ENCODE assay signal across 9 cellular contexts in the genomic region with DNA sequence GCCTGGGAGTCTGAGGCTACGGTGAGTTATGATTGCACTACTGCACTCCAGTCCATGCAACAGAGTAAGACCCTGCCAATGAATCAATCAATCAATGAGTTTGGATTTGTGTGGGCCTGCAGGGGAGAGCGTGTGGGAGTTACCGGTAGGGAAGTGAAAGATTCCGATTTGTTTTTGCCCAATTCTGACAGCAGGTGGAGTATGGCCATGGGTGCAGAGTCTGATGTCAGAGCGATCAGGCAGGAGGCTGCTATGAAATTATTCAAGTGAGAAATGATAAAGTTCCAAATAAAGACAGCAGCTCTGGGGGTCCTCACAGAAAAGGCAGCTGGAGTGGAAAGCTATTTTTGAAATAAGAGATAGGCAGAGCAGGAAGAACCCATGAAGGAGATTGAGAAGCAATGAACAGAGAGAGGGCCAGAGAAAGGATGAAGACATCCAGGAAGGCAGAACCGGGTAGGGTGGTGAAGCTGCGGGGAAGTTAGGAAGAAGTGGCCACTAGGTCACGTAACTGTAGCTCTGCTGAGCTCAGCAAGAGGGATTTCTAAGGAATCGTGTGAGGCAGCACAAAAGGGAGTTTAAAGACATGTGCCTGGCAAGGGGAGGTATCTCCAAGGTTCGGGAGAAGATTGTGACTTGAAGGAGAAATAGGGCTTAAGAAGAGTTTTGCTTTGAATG.
DNase-seq lines count a peak whose midpoint lies in the region; ATAC-seq, FAIRE-seq and TF ChIP-seq lines count a peak whose summit lies in the region.
"Had no signal": no experiment of that assay in that cellular context is flagged by ENCODE, and none has a peak within 500 bp of the region (broad histone marks: within the 10 kb centered on the region; RNA-seq: fewer than 3 reads in every experiment).

No MANE protein-coding gene starts in this region.

- CTCF ChIA-PET in AG04450 (lab: Charles Lee) (interaction anchor here (0.7 to 1.9 kb wide), 3 partner anchors 50 to 157 kb away, joined by 3 to 9 read pairs (median 6); no protein-coding TSS in a partner anchor), HepG2 (lab: Yijun Ruan, JAX; ENCODE audit: low intra/inter-chr PET ratio, low total read pairs) (interaction anchor here (3.5 kb wide), 1 partner anchor 109 kb away, joined by 13 read pairs; the partner anchor contains the start of gene FAM171A1)

- intact Hi-C loops in HepG2 (cut with micrococcal nuclease; ENCODE audit: unreplicated experiment) = loop anchor here (1.0 kb wide), 1 partner anchor 109 kb away; the partner anchor contains the start of gene FAM171A1

- no peak overlapping the region for H2AFZ ChIP-seq in HepG2 (ENCODE audit: low read length)

- FAIRE-seq in bronchial epithelial cell (lab: Jason Lieb, UNC) = no peak
- FAIRE-seq in HepG2 (lab: Jason Lieb, UNC) = no peak
- FAIRE-seq in urothelium cell line (lab: Jason Lieb, UNC) = no peak

- 81% methylated on average over 10 of the region's 10 CpGs for WGBS in HepG2 (ENCODE audit: low lambda C conversion rate)

- POLR2A ChIA-PET in AG04450 (lab: Yijun Ruan, JAX) = no interaction called here
- POLR2A ChIA-PET in HepG2 (lab: Yijun Ruan, JAX) = no interaction called here

- H3K9me3 ChIP-seq in AG04450 (ENCODE audit: control insufficient read depth, insufficient read depth, low read length) (no peaks in the 10 kb centered on the region), HepG2 (ENCODE audit: low read length) (no peaks in the 10 kb centered on the region)

- H3K4me3 ChIP-seq in AG04450 (ENCODE audit: low read depth, low read length) = no peak overlapping the region
- no peak overlapping the region for H3K4me3 ChIP-seq in H7 (ENCODE audit: insufficient read depth, low read depth, low read length)
- no peak overlapping the region for H3K4me3 ChIP-seq in bronchial epithelial cell (ENCODE audit: low read depth, low read length)
- H3K4me3 ChIP-seq in HepG2 (replicated peaks in 1 of 3; ENCODE audit: insufficient read depth in 1 of 3, low read depth in 2 of 3, low read length in 3 of 3) = no peak overlapping the region

- TF ChIP-seq RAD21 in HepG2 (CRISPR knock-in tag; IDR thresholded peaks at IDR 0.05) = 0 out of 2 replicates have a peak, but pooled peaks have one; percentile 19

- no peak overlapping the region for H3K27ac ChIP-seq in AG04450 (ENCODE audit: low read depth, low read length)
- no peak overlapping the region for H3K27ac ChIP-seq in HepG2 (ENCODE audit: extremely low read length, insufficient read depth, low read length)
- H3K27ac ChIP-seq: epithelial cell of prostate had no signal

- H3K36me3 ChIP-seq in H7 (replicated peaks; ENCODE audit: control insufficient read depth, insufficient read depth, low read length) (no peaks in the 10 kb centered on the region), bronchial epithelial cell (ENCODE audit: control insufficient read depth, insufficient read depth, low read length) (no peaks in the 10 kb centered on the region), HepG2 (replicated peaks in 1 of 2; ENCODE audit: control insufficient read depth in 1 of 2, insufficient read depth in 2 of 2, low read length in 2 of 2) (peaks cover 2 to 35% of the 10 kb centered on the region in 2 experiments; a peak in 4 of 5 replicates)

- no peaks in the 10 kb centered on the region for H4K20me1 ChIP-seq in HepG2 (ENCODE audit: insufficient read depth, low read length)

- no peak overlapping the region for H3K9ac ChIP-seq in HepG2 (ENCODE audit: insufficient read depth, low read depth, low read length)

- no peaks in the 10 kb centered on the region for H3K27me3 ChIP-seq in AG04450 (ENCODE audit: control insufficient read depth, insufficient read depth, low read length)
- H3K27me3 ChIP-seq in H7 (ENCODE audit: control insufficient read depth, insufficient read depth, low read length) = no peaks in the 10 kb centered on the region
- no peaks in the 10 kb centered on the region for H3K27me3 ChIP-seq in bronchial epithelial cell (ENCODE audit: control insufficient read depth, insufficient read depth, low read length)
- H3K27me3 ChIP-seq in HepG2 (ENCODE audit: control insufficient read depth in 1 of 2, insufficient read depth in 2 of 2, low read length in 2 of 2) = no peaks in the 10 kb centered on the region

- no peak for TF ChIP-seq POLR2A in HepG2 (IDR thresholded peaks at IDR 0.05; ENCODE audit: insufficient read depth in 1 of 2, low read depth in 2 of 2, low read length in 2 of 2)

- peak; percentile 65 for ATAC-seq in HepG2
- no peak for ATAC-seq in GM21825 (IDR thresholded peaks at IDR 0.05; ENCODE audit: unreplicated experiment)
- ATAC-seq in HG02852 (IDR thresholded peaks at IDR 0.05; ENCODE audit: unreplicated experiment) = no peak

- no peak for DNase-seq in AG04450 (ENCODE audit: low read depth, low spot score)
- DNase-seq in H7 = peak; percentile 59
- peak; percentile 23 for DNase-seq in bronchial epithelial cell (ENCODE audit: low read depth)
- DNase-seq in HepG2 (ENCODE audit: low spot score) = peak; percentile 28
- DNase-seq in RKO (ENCODE audit: low spot score) = no peak
- DNase-seq in urothelium cell line (ENCODE audit: low spot score) = no peak

- in situ Hi-C loops in HepG2 (cut with HindIII; ENCODE audit: extremely low pct_ligation_motif_present, low pct_unique_long_range_greater_than_20kb) = loop anchor here (5.0 kb wide), 1 partner anchor 110 kb away; the partner anchor contains the start of gene FAM171A1

- H3K79me2 ChIP-seq in HepG2 (ENCODE audit: insufficient read depth, low read length) = no peaks in the 10 kb centered on the region

- peak; percentile 48 for TF ChIP-seq CTCF in AG04450 (IDR thresholded peaks at IDR 0.05; ENCODE audit: low read depth, low read length)
- TF ChIP-seq CTCF in bronchial epithelial cell (IDR thresholded peaks at IDR 0.05; ENCODE audit: insufficient read depth, low read length, severe bottlenecking) = peak; percentile 37
- peak; percentile 46 for TF ChIP-seq CTCF in HepG2 (CRISPR knock-in tag; IDR thresholded peaks at IDR 0.05)

- H3K4me1 ChIP-seq in HepG2 (ENCODE audit: insufficient read depth, low read length) = peaks cover 8% of the 10 kb centered on the region

- no peak overlapping the region for H3K4me2 ChIP-seq in HepG2 (ENCODE audit: low read depth, low read length)

- no TSS peak for BruUV-seq in HepG2 (replicated peaks; lab: Mats Ljungman, UMichigan)

- TF ChIP-seq EP300 in HepG2 (IDR thresholded peaks at IDR 0.05; ENCODE audit: low read depth in 2 of 2, low read length in 2 of 2) (no peak), HepG2 (CRISPR knock-in tag; IDR thresholded peaks at IDR 0.05; ENCODE audit: borderline replicate concordance) (no peak)

TF ChIP-seq in HepG2, 621 proteins besides CTCF, POLR2A, EP300 and RAD21 (continues in another document):
- TF ChIP-seq ZHX1 (CRISPR knock-in tag; IDR thresholded peaks at IDR 0.05; ENCODE audit: low read depth) = no peak
- no peak for TF ChIP-seq RAD51 (IDR thresholded peaks at IDR 0.05; ENCODE audit: borderline replicate concordance)
- TF ChIP-seq NCOA5 (CRISPR knock-in tag; IDR thresholded peaks at IDR 0.05) = no peak
- TF ChIP-seq, protein P1, sequence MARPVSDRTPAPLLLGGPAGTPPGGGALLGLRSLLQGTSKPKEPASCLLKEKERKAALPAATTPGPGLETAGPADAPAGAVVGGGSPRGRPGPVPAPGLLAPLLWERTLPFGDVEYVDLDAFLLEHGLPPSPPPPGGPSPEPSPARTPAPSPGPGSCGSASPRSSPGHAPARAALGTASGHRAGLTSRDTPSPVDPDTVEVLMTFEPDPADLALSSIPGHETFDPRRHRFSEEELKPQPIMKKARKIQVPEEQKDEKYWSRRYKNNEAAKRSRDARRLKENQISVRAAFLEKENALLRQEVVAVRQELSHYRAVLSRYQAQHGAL (CRISPR knock-in tag; IDR thresholded peaks at IDR 0.05; ENCODE audit: not compliant biosample characterization) = no peak
- TF ChIP-seq STAG1 (CRISPR knock-in tag; IDR thresholded peaks at IDR 0.05) = peak; percentile 65

Comparison
In these comparisons a context has a peak if more than half of its experiments do, and no peak if none do; other contexts are left out.
1. DNase-seq: peak in H7 (single experiment), bronchial epithelial cell (single experiment) and HepG2 (single experiment); none in AG04450 (single experiment), RKO (single experiment) and urothelium cell line (single experiment).
2. Peak in every context shown above with its lines, with median percentiles within 50 percentile points of each other: CTCF ChIP-seq.